In the genomic region with DNA sequence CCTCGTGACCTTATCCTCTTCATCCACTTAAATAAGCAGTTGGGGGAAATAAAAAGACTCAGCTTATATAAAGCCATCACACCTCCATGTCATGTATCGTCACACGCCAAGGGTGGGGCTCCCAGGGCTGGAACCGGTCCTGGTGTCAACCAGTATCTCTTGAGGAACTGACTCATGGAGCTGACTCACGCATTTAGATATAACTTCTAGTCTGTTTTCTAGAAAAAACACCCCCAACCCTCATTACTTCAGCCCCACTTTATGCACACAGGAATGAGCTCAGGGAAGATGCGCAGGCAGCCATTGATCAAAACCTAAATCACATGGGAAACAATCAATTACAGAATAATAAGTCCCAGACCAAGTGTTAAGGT, we compare ENCODE assay signal across 10 cellular contexts. TPM values are rescaled to one million over a fixed set of nuclear protein-coding genes. Genes with fewer than 3 reads are reported as not detected.
DNase-seq lines count a peak whose midpoint lies in the region; ATAC-seq and TF ChIP-seq lines count a peak whose summit lies in the region.
"Had no signal": no experiment of that assay in that cellular context is flagged by ENCODE, and none has a peak within 500 bp of the region (broad histone marks: within the 10 kb centered on the region; RNA-seq: fewer than 3 reads in every experiment).

No MANE protein-coding gene starts in this region.

- H2AFZ ChIP-seq in neuronal stem cell (ENCODE audit: low read length), result no peak overlapping the region

- no peak overlapping the region for H2BK15ac ChIP-seq in neuronal stem cell (ENCODE audit: low read length)

- H3K4me2 ChIP-seq in neuronal stem cell (ENCODE audit: insufficient read depth, low read length, poor library complexity, severe bottlenecking), result no peak overlapping the region

- CTCF ChIA-PET in Calu3 (lab: Charles Lee), result interaction anchor here (0.6 to 1.6 kb wide), 17 partner anchors 11 to 1790 kb away, joined by 3 to 16 read pairs (median 4); a partner anchor contains a TSS

- peak overlapping the region; percentile 66 for H3K4me3 Mint-ChIP-seq in Calu3 (ENCODE audit: low read depth, unreplicated experiment)

- H2BK120ac ChIP-seq in neuronal stem cell (ENCODE audit: low read depth, low read length), result no peak overlapping the region

- no peak overlapping the region for H3K9ac ChIP-seq in neuronal stem cell (ENCODE audit: low read depth, low read length, poor library complexity)

- no TSS peak for BruUV-seq in Calu3 (replicated peaks; lab: Mats Ljungman, UMichigan)

- TF ChIP-seq CTCF in Calu3 (IDR thresholded peaks at IDR 0.05; ENCODE audit: unreplicated experiment) (no peak), brain microvascular endothelial cell (IDR thresholded peaks at IDR 0.05; ENCODE audit: low read depth, low read length, missing control alignments) (no peak), BE2C (IDR thresholded peaks at IDR 0.05; ENCODE audit: low read depth, low read length) (no peak)

- H3K27ac ChIP-seq in brain microvascular endothelial cell (peak overlapping the region; percentile 18), neuronal stem cell (replicated peaks; ENCODE audit: low read length) (no peak overlapping the region)

- no CpG with 5 or more reads among the region's 6 CpGs for WGBS in neuronal stem cell (ENCODE audit: extremely low coverage in 2 of 2, insufficient read length in 2 of 2, insufficient replicate concordance in 1 of 2), 2 donors

- DNase-seq in Calu3 (peak; percentile 36), OCI-M1 (lab: John Stamatoyannopoulos, UW) (peak; percentile 57), brain microvascular endothelial cell (peak; percentile 91), neuronal stem cell (ENCODE audit: low spot score) (no peak), BE2C (no peak), NCI-H2196 (lab: John Stamatoyannopoulos, UW; ENCODE audit: unreplicated experiment) (no peak), NCI-H2107 (lab: John Stamatoyannopoulos, UW) (no peak)

- peaks cover 0 to 10% of the 10 kb centered on the region in 2 donors for H3K4me1 ChIP-seq in neuronal stem cell (ENCODE audit: control insufficient read depth in 2 of 2, insufficient read depth in 1 of 2, low read depth in 1 of 2, low read length in 2 of 2)
- H3K4me1 ChIP-seq in BE2C, result no peaks in the 10 kb centered on the region

- no peak overlapping the region for H3K18ac ChIP-seq in neuronal stem cell (ENCODE audit: low read length)

- no peaks in the 10 kb centered on the region for H3K9me3 Mint-ChIP-seq in Calu3 (ENCODE audit: low read depth, unreplicated experiment)

- H3K36me3 ChIP-seq in brain microvascular endothelial cell (replicated peaks) (no peaks in the 10 kb centered on the region), neuronal stem cell (replicated peaks in 1 of 2; ENCODE audit: control insufficient read depth in 2 of 2, insufficient read depth in 2 of 2, low read length in 2 of 2) (no peaks in the 10 kb centered on the region), BE2C (no peaks in the 10 kb centered on the region)

- H4K91ac ChIP-seq in neuronal stem cell (ENCODE audit: low read depth, low read length, poor library complexity), result no peak overlapping the region

- H3K27me3 ChIP-seq in brain microvascular endothelial cell (replicated peaks), result peaks cover 18% of the 10 kb centered on the region
- peaks cover 0 to 33% (median 0%) of the 10 kb centered on the region in 3 experiments for H3K27me3 ChIP-seq in neuronal stem cell (ENCODE audit: control insufficient read depth in 3 of 3, insufficient read depth in 3 of 3, low read depth in 1 of 3, low read length in 3 of 3)
- peaks cover 13% of the 10 kb centered on the region for H3K27me3 ChIP-seq in BE2C

- H2AK5ac ChIP-seq in neuronal stem cell (ENCODE audit: low read depth, low read length), result no peak overlapping the region

- peak overlapping the region; percentile 48 for H3K27ac Mint-ChIP-seq in Calu3 (ENCODE audit: unreplicated experiment)

- H3K23ac ChIP-seq in neuronal stem cell (ENCODE audit: low read depth, low read length, poor library complexity), result peak overlapping the region; percentile 4

- no peaks in the 10 kb centered on the region for H3K79me1 ChIP-seq in neuronal stem cell (ENCODE audit: low read depth, low read length)

- H3K14ac ChIP-seq in neuronal stem cell (ENCODE audit: low read length), result no peak overlapping the region

- no peak overlapping the region for H2BK12ac ChIP-seq in neuronal stem cell (ENCODE audit: low read length)

- intact Hi-C loops in Calu3 (cut with micrococcal nuclease; ENCODE audit: unreplicated experiment), result loop anchor here (5.0 to 10.0 kb wide), 2 partner anchors 42 to 345 kb away; a partner anchor contains a TSS

- H3K27me3 Mint-ChIP-seq in Calu3 (ENCODE audit: unreplicated experiment), result no peaks in the 10 kb centered on the region

- peaks cover 15% of the 10 kb centered on the region for H3K36me3 Mint-ChIP-seq in Calu3 (ENCODE audit: insufficient read depth, unreplicated experiment)

- no peak overlapping the region for H3K4me3 ChIP-seq in brain microvascular endothelial cell (ENCODE audit: low read depth, low read length)
- H3K4me3 ChIP-seq in neuronal stem cell (ENCODE audit: low read length in 2 of 2), result no peak overlapping the region
- H3K4me3 ChIP-seq in BE2C (ENCODE audit: low read depth, low read length), result no peak overlapping the region
- H3K4me3 ChIP-seq: GM12878 had no signal

- no peak overlapping the region for H3K4ac ChIP-seq in neuronal stem cell (ENCODE audit: low read length)

- no peak for ATAC-seq in HG03175 (IDR thresholded peaks at IDR 0.05; ENCODE audit: unreplicated experiment)

- no peak overlapping the region for H2BK5ac ChIP-seq in neuronal stem cell (ENCODE audit: low read length)

- no peak overlapping the region for H4K8ac ChIP-seq in neuronal stem cell (ENCODE audit: low read depth, low read length)

- H3K4me1 Mint-ChIP-seq in Calu3 (ENCODE audit: low read depth, unreplicated experiment), result peaks cover 20% of the 10 kb centered on the region

- H3K9me3 ChIP-seq in neuronal stem cell (replicated peaks in 1 of 2; ENCODE audit: control insufficient read depth in 2 of 2, insufficient read depth in 1 of 2, low read depth in 1 of 2, low read length in 2 of 2) (no peaks in the 10 kb centered on the region), BE2C (no peaks in the 10 kb centered on the region)

- in situ Hi-C loops in brain microvascular endothelial cell (cut with HindIII; ENCODE audit: low pct_ligation_motif_present, low sequenced_read_pairs), result no loop called here

RNA-seq across cellular contexts. Expression of a gene that starts 6.9 kb away (rescaled TPM):
- 1.3 and 2.0 TPM in 2 replicates for total RNA-seq in Calu3 (2022)
- 0.03 TPM for polyA plus RNA-seq in neuronal stem cell (2013, experiment 1 of 2)
- polyA plus RNA-seq in neuronal stem cell (2013, experiment 2 of 2), result 0.03 TPM
- polyA plus RNA-seq in BE2C (2012; ENCODE audit: insufficient read depth, insufficient read length, low read depth), result not detected
- total RNA-seq: GM12878, temporal lobe had no signal
- polyA plus RNA-seq: GM12878 had no signal

RNA-seq across cellular contexts. Expression of a gene that starts 37.2 kb away (rescaled TPM):
- 4.5 and 5.0 TPM in 2 replicates for total RNA-seq in Calu3 (2022)
- 0.45 TPM for polyA plus RNA-seq in neuronal stem cell (2013, experiment 1 of 2)
- polyA plus RNA-seq in neuronal stem cell (2013, experiment 2 of 2), result 0.69 TPM
- polyA plus RNA-seq in BE2C (2012; ENCODE audit: insufficient read depth, insufficient read length, low read depth), result not detected

RNA-seq across cellular contexts. Expression of a gene that starts 37.9 kb away (rescaled TPM):
- total RNA-seq in Calu3 (2022), result 0.42 and 1.0 TPM in 2 replicates
- polyA plus RNA-seq in neuronal stem cell (2013, experiment 1 of 2), result 0.18 TPM
- polyA plus RNA-seq in neuronal stem cell (2013, experiment 2 of 2), result 0.10 TPM
- polyA plus RNA-seq in BE2C (2012; ENCODE audit: insufficient read depth, insufficient read length, low read depth), result not detected
- total RNA-seq: GM12878 had no signal

Comparison
In these comparisons a context has a peak if more than half of its experiments do, and no peak if none do; other contexts are left out.
1. DNase-seq: peak in Calu3 (single experiment), OCI-M1 (single experiment) and brain microvascular endothelial cell (single experiment); none in neuronal stem cell (single experiment), BE2C (single experiment), NCI-H2196 (single experiment) and NCI-H2107 (single experiment).